Comparison of ENCODE assay signal across 8 cellular contexts in genomic region chr6:116370717-116371383, GRCh38. TPM values are rescaled to one million over a fixed set of nuclear protein-coding genes. Genes with fewer than 3 reads are reported as not detected.
DNase-seq lines count a peak whose midpoint lies in the region; ATAC-seq and TF ChIP-seq lines count a peak whose summit lies in the region.

Gene DSE (plus strand): TSS chr6:116370947. CDS start chr6:116399251, 28,304 bp downstream.

- ATAC-seq in GM21786 (IDR thresholded peaks at IDR 0.05; ENCODE audit: unreplicated experiment) (peak; percentile 68), left lung (peak; percentile 94)

- H3K27me3 ChIP-seq in Karpas-422 (ENCODE audit: low read length): no peaks in the 10 kb centered on the region
- H3K27me3 ChIP-seq in left lung: peaks cover 0 to 11% of the 10 kb centered on the region in 2 donors

- H3K9me3 ChIP-seq in Karpas-422 (ENCODE audit: low read length) (no peaks in the 10 kb centered on the region), left lung (no peaks in the 10 kb centered on the region)

- intact Hi-C loops in left lung (cut with DNase I): no loop called here

- H3K27ac ChIP-seq in Karpas-422 (ENCODE audit: low read length) (no peak within 1 kb of the TSS), left lung (peak within 1 kb of the TSS; percentile 92 to 94)

- no peaks in the 10 kb centered on the region for H3K9me2 ChIP-seq in Karpas-422 (replicated peaks; ENCODE audit: insufficient read depth, low read length)

- H3K36me3 ChIP-seq in Karpas-422 (ENCODE audit: insufficient read depth, low read length) (no peaks in the 10 kb centered on the region), left lung (no peaks in the 10 kb centered on the region)

- DNase-seq in Karpas-422: no peak
- DNase-seq in activated CD4-positive, alpha-beta T cell treated with anti-CD3 and anti-CD28 coated beads for 48 hours: peak; percentile 54
- DNase-seq in dedifferentiated amniotic fluid mesenchymal stem cell (ENCODE audit: extremely low spot score): peak; percentile 78
- peak; percentile 92 to 97 for DNase-seq in left lung
- peak; percentile 72 for DNase-seq in stimulated activated CD4-positive, alpha-beta T cell treated with anti-CD3 and anti-CD28 coated beads, Interleukin-4, amount 100 ng/mL, for 1 hour
- DNase-seq in GF-D8 (lab: John Stamatoyannopoulos, UW): no peak

- TF ChIP-seq CTCF in left lung (IDR thresholded peaks at IDR 0.05): no peak

- H3K4me1 ChIP-seq in Karpas-422 (ENCODE audit: low read length) (peaks cover 23% of the 10 kb centered on the region), left lung (peaks cover 9 to 38% of the 10 kb centered on the region in 2 donors)

- H3K4me3 ChIP-seq in GM08714 (ENCODE audit: low read length) (peak within 1 kb of the TSS; percentile 72), Karpas-422 (ENCODE audit: low read length) (peak within 1 kb of the TSS; percentile 48; the same call in 1 of the 2 replicates), left lung (peak within 1 kb of the TSS; percentile 69 to 84)

- peak within 1 kb of the TSS; percentile 59 for H3K4me2 ChIP-seq in Karpas-422 (ENCODE audit: low read depth, low read length, poor library complexity, severe bottlenecking)

- no peak within 1 kb of the TSS for H2AFZ ChIP-seq in Karpas-422 (ENCODE audit: low read length)

- H3K9ac ChIP-seq in Karpas-422 (ENCODE audit: low read length): no peak within 1 kb of the TSS

- H4K20me1 ChIP-seq in Karpas-422 (ENCODE audit: insufficient read depth, low read depth, low read length): 0 out of 2 replicates have a peak, but pooled peaks cover 16% of the 10 kb centered on the region

- no peaks in the 10 kb centered on the region for H3K79me2 ChIP-seq in Karpas-422 (ENCODE audit: low read length)

RNA-seq across cellular contexts. Expression of gene DSE, which starts in this region (rescaled TPM):
- 5.4 and 7.5 TPM in 2 replicates for total RNA-seq in Karpas-422 (2014; rRNA removed; shearing (Covaris generic); ENCODE audit: low replicate concordance)
- total RNA-seq in left lung: 10 to 100 TPM; 39.7 to 85.6 TPM

Comparison
In these comparisons a context has a peak if more than half of its experiments do, and no peak if none do; other contexts are left out.
1. DNase-seq: peak in activated CD4-positive, alpha-beta T cell treated with anti-CD3 and anti-CD28 coated beads for 48 hours (single experiment), dedifferentiated amniotic fluid mesenchymal stem cell (single experiment), left lung (2 of 2) and stimulated activated CD4-positive, alpha-beta T cell treated with anti-CD3 and anti-CD28 coated beads, Interleukin-4, amount 100 ng/mL, for 1 hour (single experiment); none in Karpas-422 (single experiment) and GF-D8 (single experiment).
2. Peak in every context shown above with its lines, with median percentiles within 50 percentile points of each other: H3K4me3 ChIP-seq.